In genomic region chr14:32254952-32255679, GRCh38 we compare ENCODE assay signal across 8 cellular contexts. TPM values are rescaled to one million over a fixed set of nuclear protein-coding genes. Genes with fewer than 3 reads are reported as not detected.
DNase-seq lines count a peak whose midpoint lies in the region; ATAC-seq and TF ChIP-seq lines count a peak whose summit lies in the region.

No MANE protein-coding gene starts in this region.

- DNase-seq in NCI-H2029 treated with DMSO at 0.1 percent for 48 hours (lab: John Stamatoyannopoulos, UW) (peak; percentile 97), choroid plexus epithelial cell (ENCODE audit: low read depth) (peak; percentile 87), left colon (peak; percentile 46 to 71)
- DNase-seq in stimulated activated CD4-positive, alpha-beta T cell treated with anti-CD3 and anti-CD28 coated beads, Interleukin-1b, Interleukin-23, amount 100 ng/mL, for 48 hours, result peak; percentile 36

- H3K4me3 ChIP-seq in WI38 (ENCODE audit: low read depth, low read length) (no peak overlapping the region), choroid plexus epithelial cell (ENCODE audit: low read depth, low read length) (no peak overlapping the region)

- ATAC-seq in HG02798 (IDR thresholded peaks at IDR 0.05; ENCODE audit: poor library complexity, unreplicated experiment) (peak; percentile 52), left colon (peak; percentile 87), GM21619 (IDR thresholded peaks at IDR 0.05; ENCODE audit: unreplicated experiment) (no peak)

- TF ChIP-seq CTCF in GM12872 (IDR thresholded peaks at IDR 0.05; ENCODE audit: insufficient read depth, low read depth, low read length) (peak; percentile 79), WI38 (IDR thresholded peaks at IDR 0.05; ENCODE audit: low read depth, low read length) (peak; percentile 67), choroid plexus epithelial cell (conservative IDR thresholded peaks at IDR 0.05; ENCODE audit: low read depth, low read length) (peak; percentile 92)

- intact Hi-C loops in left colon (cut with DNase I, micrococcal nuclease), result loop anchor here in 1 of 2 donors (2.0 to 5.0 kb wide), 3 partner anchors 183 to 743 kb away; no protein-coding TSS in a partner anchor

RNA-seq across cellular contexts. Expression of gene RNU6-8, which starts 52.0 kb away (rescaled TPM):
- total RNA-seq in left colon, result not detected

RNA-seq across cellular contexts. Expression of gene RNU6-7, which starts 53.3 kb away (rescaled TPM):
- not detected for total RNA-seq in left colon

Comparison
In these comparisons a context has a peak if more than half of its experiments do, and no peak if none do; other contexts are left out.
1. DNase-seq: peak in every context shown above with its lines; median percentile 97 in NCI-H2029 treated with DMSO at 0.1 percent for 48 hours; 87 in choroid plexus epithelial cell; 58 in left colon; 36 in stimulated activated CD4-positive, alpha-beta T cell treated with anti-CD3 and anti-CD28 coated beads, Interleukin-1b, Interleukin-23, amount 100 ng/mL, for 48 hours.